ENCODE assay signal across 8 cellular contexts in the genomic region with DNA sequence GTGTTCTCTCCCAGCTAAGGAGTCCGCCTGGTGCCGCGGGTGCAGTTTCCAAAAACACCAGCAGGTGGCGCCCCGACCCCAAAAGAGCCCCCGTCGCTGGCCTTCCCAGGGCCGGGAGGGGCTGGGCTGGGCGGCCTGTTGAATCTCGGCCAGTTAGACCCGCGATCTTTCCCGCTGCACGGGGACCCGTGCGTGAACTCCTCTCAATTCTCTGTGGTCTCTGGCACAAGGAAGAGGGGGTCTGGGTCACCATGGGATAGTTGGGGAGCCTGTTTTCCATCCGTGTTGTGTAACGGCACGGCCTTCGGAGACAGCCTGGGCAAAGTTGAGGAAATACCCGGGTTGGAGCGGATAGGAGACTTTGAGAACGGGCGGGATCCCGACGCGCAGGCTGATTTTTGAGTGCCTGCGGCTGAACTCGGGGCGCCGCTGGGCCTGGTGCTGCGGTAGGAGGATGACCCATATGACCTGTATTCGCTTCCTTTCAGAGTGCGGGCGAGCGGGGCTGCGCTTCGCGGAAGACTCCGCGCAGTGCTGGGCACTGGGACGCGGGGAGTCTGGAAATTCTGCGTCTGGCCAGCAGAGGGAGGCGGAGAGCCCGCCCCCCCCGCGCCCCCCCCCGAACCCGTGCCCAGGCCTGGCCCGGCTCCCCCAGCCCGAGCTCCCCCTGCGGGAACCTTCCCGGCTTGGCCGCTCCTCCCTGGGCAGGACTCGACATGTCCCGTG. TPM values are rescaled to one million over a fixed set of nuclear protein-coding genes. Genes with fewer than 3 reads are reported as not detected.
A peak's percentile ranks its signal among the peaks of the same experiment; 100 is the strongest.
DNase-seq lines count a peak whose midpoint lies in the region; TF ChIP-seq lines count a peak whose summit lies in the region.

No MANE protein-coding gene starts in this region.

- peaks cover 0 to 8% of the 10 kb centered on the region in 2 donors for H3K4me1 ChIP-seq in right atrium auricular region
- no peaks in the 10 kb centered on the region for H3K4me1 ChIP-seq in urinary bladder (ENCODE audit: insufficient read depth)

- peak overlapping the region; percentile 56 to 78 for H3K27ac ChIP-seq in right atrium auricular region
- no peak overlapping the region for H3K27ac ChIP-seq in urinary bladder (ENCODE audit: low read depth)

- no peaks in the 10 kb centered on the region for H3K27me3 ChIP-seq in right atrium auricular region

- peak; percentile 34 for DNase-seq in GDM1 (lab: John Stamatoyannopoulos, UW)
- peak; percentile 95 for DNase-seq in HEK293T (ENCODE audit: extremely low spot score)
- DNase-seq in NB4 (ENCODE audit: low read depth) = peak; percentile 76
- peak; percentile 48 to 79 (median 67) for DNase-seq in T-helper 1 cell
- peak; percentile 40 to 97 (median 87) for DNase-seq in amygdala (lab: John Stamatoyannopoulos, UW)
- DNase-seq in right atrium auricular region (ENCODE audit: low spot score) = peak; percentile 91
- DNase-seq in pulmonary artery endothelial cell (ENCODE audit: low read depth, low spot score) = peak; percentile 10

- H3K36me3 ChIP-seq in right atrium auricular region (no peaks in the 10 kb centered on the region), urinary bladder (ENCODE audit: insufficient read depth) (no peaks in the 10 kb centered on the region)

- H3K9me3 ChIP-seq in right atrium auricular region = no peaks in the 10 kb centered on the region

- TF ChIP-seq POLR2A in NB4 (IDR thresholded peaks at IDR 0.05; ENCODE audit: extremely low read depth, insufficient read length) = no peak

- POLR2A ChIA-PET in HEK293T (lab: Yijun Ruan, JAX) = interaction anchor here (0.9 to 1.3 kb wide), 3 partner anchors 15 to 181 kb away, joined by 3 to 4 read pairs (median 4); no protein-coding TSS in a partner anchor

- TF ChIP-seq CTCF in NB4 (IDR thresholded peaks at IDR 0.05; ENCODE audit: low read depth, low read length) (peak; percentile 79), right atrium auricular region (IDR thresholded peaks at IDR 0.05) (peak; percentile 84 to 99)

- under 1% methylated on average over 55 of the region's 57 CpGs for WGBS in urinary bladder

- peak overlapping the region; percentile 37 for H3K4me3 ChIP-seq in NB4 (ENCODE audit: low read depth, low read length)
- H3K4me3 ChIP-seq in right atrium auricular region = peak overlapping the region; percentile 44 to 66
- H3K4me3 ChIP-seq in urinary bladder (ENCODE audit: low read depth, low read length) = peak overlapping the region; percentile 37

- CTCF ChIA-PET in HEK293T (lab: Yijun Ruan, JAX) = interaction anchor here (0.6 to 7.3 kb wide), 24 partner anchors 9 to 269 kb away, joined by 3 to 98 read pairs (median 4); partner anchors contain the start of gene PSD2

TF ChIP-seq in HEK293T, 16 proteins besides CTCF, POLR2A, EP300 and RAD21:
- TF ChIP-seq L3MBTL2 (conservative IDR thresholded peaks at IDR 0.05) (peak; percentile 88), FOXM1 (IDR thresholded peaks at IDR 0.05; ENCODE audit: borderline replicate concordance) (peak; percentile 84), ZNF384 (IDR thresholded peaks at IDR 0.05) (no peak)

RNA-seq across cellular contexts. Expression of gene PSD2, which starts 7.9 kb away (rescaled TPM):
- total RNA-seq in right atrium auricular region (under 1 TPM; 0.12 to 0.19 TPM), pulmonary artery endothelial cell (under 0.01 TPM in 1 of 2 replicates, not detected in the other), urinary bladder (0.48 TPM)
- polyA plus RNA-seq in urinary bladder = 0.08 TPM

Comparison
In these comparisons a context has a peak if more than half of its experiments do, and no peak if none do; other contexts are left out.
1. DNase-seq: peak in every context shown above with its lines; median percentile 95 in HEK293T; 91 in right atrium auricular region; 87 in amygdala; 76 in NB4; 67 in T-helper 1 cell; 34 in GDM1; 10 in pulmonary artery endothelial cell.